Comparison of ENCODE assay signal across 9 cellular contexts in the genomic region with DNA sequence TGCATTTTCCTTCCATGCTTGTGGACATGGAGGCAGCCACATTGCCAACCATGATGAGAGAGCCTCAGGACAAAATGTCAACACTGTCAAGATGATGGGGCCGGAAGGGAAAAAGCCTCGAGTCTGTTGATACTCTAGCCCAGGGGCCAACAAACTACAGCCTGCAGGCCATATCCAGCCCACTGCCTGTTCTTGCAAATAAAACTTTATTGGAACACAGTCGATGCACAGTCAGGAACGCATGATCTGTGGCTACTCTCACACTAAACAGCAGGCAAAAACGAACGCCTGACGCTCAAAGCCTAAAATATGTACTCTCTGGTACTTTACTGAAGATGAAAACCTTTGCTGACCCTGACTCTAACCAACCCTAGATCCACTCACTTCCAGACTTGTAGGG.
"Had no signal": no experiment of that assay in that cellular context is flagged by ENCODE, and none has a peak within 500 bp of the region (broad histone marks: within the 10 kb centered on the region; RNA-seq: fewer than 3 reads in every experiment).

No MANE protein-coding gene starts in this region.

- H3K9ac ChIP-seq: GM23248, KMS-11 had no signal

- H2AFZ ChIP-seq: GM23248 had no signal

- H3K27ac ChIP-seq: GM23248, KMS-11 had no signal

- DNase-seq: GM23248, GOT3, H7, HFFc6, IMR-90, KBM-7 had no signal

- H3K4me1 ChIP-seq: HAP-1 had no signal

- H3K9me3 ChIP-seq: HAP-1 had no signal

- ATAC-seq: HCT116 had no signal

- H3K4me2 ChIP-seq: KMS-11 had no signal

- H3K36me3 ChIP-seq: HAP-1 had no signal

- H3K4me3 ChIP-seq: GM23248, HAP-1 had no signal
